ENCODE assay signal across 19 cellular contexts in the genomic region with DNA sequence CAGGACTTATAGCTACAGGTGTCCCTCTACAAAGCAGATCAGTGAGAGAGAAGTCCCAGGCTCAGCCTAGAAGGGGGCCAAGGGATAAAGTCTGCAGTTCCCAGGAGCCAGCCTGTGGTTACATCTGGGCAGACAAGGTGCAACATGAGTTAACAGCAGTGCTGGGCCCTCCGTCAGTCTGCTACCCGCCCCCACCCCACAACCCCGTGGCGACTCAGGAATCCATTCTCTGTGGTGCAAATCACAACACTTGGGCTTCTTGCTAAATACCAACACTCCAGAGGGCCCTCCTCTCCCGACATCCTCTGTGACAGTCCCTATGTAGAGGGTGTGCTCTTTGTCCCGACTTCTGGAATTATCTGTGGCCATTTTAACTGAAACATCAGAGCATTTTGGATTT. TPM values are rescaled to one million over a fixed set of nuclear protein-coding genes. Genes with fewer than 3 reads are reported as not detected.
"Had no signal": no experiment of that assay in that cellular context is flagged by ENCODE, and none has a peak within 500 bp of the region (broad histone marks: within the 10 kb centered on the region; RNA-seq: fewer than 3 reads in every experiment).

No MANE protein-coding gene starts in this region.

- H3K4me1 Mint-ChIP-seq: nephron had no signal

- H3K9me3 ChIP-seq: lower lobe of right lung, uterus had no signal

- H3K27me3 ChIP-seq: tibial artery, uterus had no signal

- H3K36me3 Mint-ChIP-seq: activated naive CD8-positive, alpha-beta T cell had no signal

- H3K27ac ChIP-seq: lower lobe of right lung, tibial artery, uterus had no signal

- DNase-seq: activated CD4-positive, alpha-beta T cell treated with anti-CD3 and anti-CD28 coated beads, Interleukin-2, amount 50 U/mL, for 1 hour; activated gamma-delta T cell; amniotic stem cell; erythroblast; head of caudate nucleus; left colon; lower lobe of right lung; occipital lobe; retina; stimulated activated CD4-positive, alpha-beta T cell treated with anti-CD3 and anti-CD28 coated beads, Interleukin-12 subunit alpha, Interleukin-12 subunit beta, amount 100 ng/mL, for 4 hours; stimulated activated CD4-positive, alpha-beta T cell treated with anti-CD3 and anti-CD28 coated beads, Interleukin-2, amount 100 ng/mL, for 24 hours; stimulated activated naive CD4-positive, alpha-beta T cell treated with Interleukin-2 at 50 U/mL for 16 hours; T-helper 1 cell; T-helper 9 cell; tibial artery; uterus had no signal

- H3K4me1 ChIP-seq: lower lobe of right lung, tibial artery, uterus had no signal

- H3K4me3 ChIP-seq: lower lobe of right lung, tibial artery, uterus had no signal

- H3K27ac Mint-ChIP-seq: activated naive CD8-positive, alpha-beta T cell; nephron had no signal

- ATAC-seq: left colon, lower lobe of right lung had no signal

- H3K36me3 ChIP-seq: lower lobe of right lung, tibial artery, uterus had no signal

- H3K4me3 Mint-ChIP-seq: activated naive CD8-positive, alpha-beta T cell; nephron had no signal

RNA-seq across cellular contexts. Expression of a gene that starts 13.8 kb away (rescaled TPM):
- total RNA-seq: activated CD8-positive, alpha-beta memory T cell treated with anti-CD3 and anti-CD28 coated beads for 36 hours had no signal
